ENCODE assay signal across 31 cellular contexts in the genomic region with DNA sequence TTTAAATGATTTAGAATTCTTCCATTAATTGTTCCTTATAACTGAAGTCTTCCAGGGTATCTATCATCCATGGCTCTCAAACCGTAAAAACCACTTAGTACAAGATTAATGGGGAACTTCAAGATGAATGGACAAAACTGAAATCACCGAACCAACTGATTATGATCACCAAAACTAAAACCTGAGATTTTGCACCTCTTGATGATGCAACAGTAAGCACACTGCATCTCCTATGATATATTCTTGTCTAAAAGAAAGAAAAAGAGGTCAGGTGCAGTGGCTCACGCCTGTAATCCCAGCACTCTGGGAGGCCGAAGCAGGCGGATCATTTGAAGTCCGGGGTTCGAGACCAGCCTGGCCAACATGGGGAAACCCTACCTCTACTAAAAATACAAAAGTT. TPM values are rescaled to one million over a fixed set of nuclear protein-coding genes. Genes with fewer than 3 reads are reported as not detected.
DNase-seq lines count a peak whose midpoint lies in the region; ATAC-seq and TF ChIP-seq lines count a peak whose summit lies in the region.
"Had no signal": no experiment of that assay in that cellular context is flagged by ENCODE, and none has a peak within 500 bp of the region (broad histone marks: within the 10 kb centered on the region; RNA-seq: fewer than 3 reads in every experiment).

No MANE protein-coding gene starts in this region.

- H3K4me1 Mint-ChIP-seq in activated naive CD4-positive, alpha-beta T cell treated with anti-CD3 and anti-CD28 coated beads, Interleukin-2, amount 10 ng/mL, durations not matched to agents 7 days and 5 days: peaks cover 28% of the 10 kb centered on the region
- peaks cover 33% of the 10 kb centered on the region for H3K4me1 Mint-ChIP-seq in activated naive CD8-positive, alpha-beta T cell treated with anti-CD3 and anti-CD28 coated beads, Interleukin-2, amount 50 U/mL, for 24 hours
- peaks cover 22% of the 10 kb centered on the region for H3K4me1 Mint-ChIP-seq in CD14-positive monocyte

- no peak overlapping the region for H3K18ac ChIP-seq in IMR-90 (ENCODE audit: low read depth, low read length)

- no peak for TF ChIP-seq RAD21 in IMR-90 (IDR thresholded peaks at IDR 0.05; ENCODE audit: low read length)

- WGBS in IMR-90 (ENCODE audit: extremely low coverage in 2 of 2, insufficient read length in 1 of 2), 2 experiments: no CpG with 5 or more reads among the region's 7 CpGs

- intact Hi-C loops in IMR-90 (cut with micrococcal nuclease) (no loop called here), gastrocnemius medialis (cut with DNase I; ENCODE audit: low total_unique reads) (no loop called here), CD14-positive monocyte (cut with micrococcal nuclease) (no loop called here)

- H4K91ac ChIP-seq in IMR-90 (ENCODE audit: insufficient read depth, low read depth, low read length): no peak overlapping the region

- no peak overlapping the region for H3K9ac ChIP-seq in IMR-90 (ENCODE audit: low read depth, low read length)
- H3K9ac ChIP-seq: GM23248, neural progenitor cell, parathyroid adenoma had no signal

- H3K9me1 ChIP-seq in IMR-90 (ENCODE audit: insufficient read depth, low read length): 0 out of 2 replicates have a peak, but pooled peaks cover 4% of the 10 kb centered on the region

- peak overlapping the region; percentile 10 for H3K27ac Mint-ChIP-seq in activated naive CD4-positive, alpha-beta T cell treated with anti-CD3 and anti-CD28 coated beads, Interleukin-2, amount 10 ng/mL, durations not matched to agents 7 days and 5 days
- H3K27ac Mint-ChIP-seq in activated naive CD8-positive, alpha-beta T cell treated with anti-CD3 and anti-CD28 coated beads, Interleukin-2, amount 50 U/mL, for 24 hours: peak overlapping the region; percentile 35
- peak overlapping the region in 1 of 7 donors; percentile 81 for H3K27ac Mint-ChIP-seq in CD14-positive monocyte
- H3K27ac Mint-ChIP-seq: activated naive CD4-positive, alpha-beta T cell treated with anti-CD3 and anti-CD28 coated beads, Interleukin-2, amount 50 U/mL, for 24 hours; activated T-helper 1 cell treated with anti-CD3 and anti-CD28 coated beads, Interleukin-12 subunit alpha, Interleukin-12 subunit beta, Interleukin-2, Interleukin-4 antibody, amounts not matched to agents 30 ng/mL and 10 ng/mL and 1 ng/mL, durations not matched to agents 14 hours and 24 hours and 36 hours; neural progenitor cell had no signal

- H3K23ac ChIP-seq in IMR-90 (ENCODE audit: low read depth, low read length): no peak overlapping the region

- no peak overlapping the region for H2AK5ac ChIP-seq in IMR-90 (ENCODE audit: low read depth, low read length)

- H3K4me1 ChIP-seq in IMR-90 (ENCODE audit: control insufficient read depth, insufficient read depth, low read length): peaks cover 2% of the 10 kb centered on the region
- peaks cover 22 to 29% of the 10 kb centered on the region in 2 donors for H3K4me1 ChIP-seq in gastrocnemius medialis

- H3K79me1 ChIP-seq in IMR-90 (ENCODE audit: low read depth in 1 of 2, low read length in 2 of 2): peaks cover 11 to 37% of the 10 kb centered on the region in 2 experiments

- H3K4ac ChIP-seq in IMR-90 (ENCODE audit: low read depth, low read length): no peak overlapping the region

- H3K27ac ChIP-seq in IMR-90 (ENCODE audit: insufficient read depth, low read length) (no peak overlapping the region), gastrocnemius medialis (peak overlapping the region; percentile 2 to 29 (median 18))
- H3K27ac ChIP-seq: ascending aorta, GM23248, hepatocyte, neural progenitor cell, parathyroid adenoma, stomach, thyroid gland, vagina had no signal

- in situ Hi-C loops in IMR-90 (cut with MboI; ENCODE audit: low sequenced_read_pairs) (no loop called here), gastrocnemius medialis (cut with MboI; ENCODE audit: low sequenced_read_pairs in 4 of 4) (no loop called here)

- no peak overlapping the region for H2BK5ac ChIP-seq in IMR-90 (ENCODE audit: low read depth, low read length, poor library complexity, severe bottlenecking)

- H3K27me3 ChIP-seq in IMR-90 (ENCODE audit: control insufficient read depth, insufficient read depth, low read length): no peaks in the 10 kb centered on the region
- H3K27me3 ChIP-seq in gastrocnemius medialis: no peaks in the 10 kb centered on the region
- H3K27me3 ChIP-seq: ascending aorta, BE2C, hepatocyte, neural progenitor cell, stomach, thyroid gland, vagina had no signal

- ATAC-seq in IMR-90 (ENCODE audit: low read depth) (no peak), gastrocnemius medialis (no peak), HG03469 (IDR thresholded peaks at IDR 0.05; ENCODE audit: unreplicated experiment) (no peak)
- ATAC-seq in activated naive CD8-positive, alpha-beta T cell treated with anti-CD3 and anti-CD28 coated beads, Interleukin-2, amount 50 U/mL, for 24 hours: no peak
- ATAC-seq: activated CD8-positive, alpha-beta memory T cell treated with anti-CD3 and anti-CD28 coated beads, Interleukin-2, amount 10 ng/mL, durations not matched to agents 7 days and 5 days; Panc1 had no signal

- H4K5ac ChIP-seq in IMR-90 (ENCODE audit: low read depth, low read length): no peak overlapping the region

- POLR2A ChIA-PET in IMR-90 (lab: Charles Lee; ENCODE audit: unreplicated experiment): no interaction called here

- no TSS peak for BruUV-seq in IMR-90 (replicated peaks; lab: Mats Ljungman, UMichigan)

- TF ChIP-seq POLR2A in IMR-90 (IDR thresholded peaks at IDR 0.05; ENCODE audit: low read depth, low read length) (no peak), gastrocnemius medialis (IDR thresholded peaks at IDR 0.05) (no peak)

- H2AK9ac ChIP-seq in IMR-90 (replicated peaks; ENCODE audit: low read depth, low read length, poor library complexity): no peak overlapping the region

- H4K8ac ChIP-seq in IMR-90 (ENCODE audit: low read depth in 2 of 2, low read length in 2 of 2): no peak overlapping the region

- peaks cover 3% of the 10 kb centered on the region; the same call in 1 of the 2 replicates for H4K20me1 ChIP-seq in IMR-90 (ENCODE audit: insufficient read depth, low read length)

- H3K4me3 ChIP-seq in IMR-90 (ENCODE audit: insufficient read depth, low read depth, low read length) (no peak overlapping the region), gastrocnemius medialis (no peak overlapping the region)
- H3K4me3 ChIP-seq: ascending aorta, GM23248, hepatocyte, lung, neural progenitor cell, stomach, thyroid gland, vagina had no signal

- H3K9me3 ChIP-seq in IMR-90 (ENCODE audit: control insufficient read depth, insufficient read depth, low read length) (no peaks in the 10 kb centered on the region), gastrocnemius medialis (no peaks in the 10 kb centered on the region)
- H3K9me3 ChIP-seq: ascending aorta, BE2C, stomach, thyroid gland, vagina had no signal

- CTCF ChIA-PET in activated naive CD4-positive, alpha-beta T cell treated with anti-CD3 and anti-CD28 coated beads, Interleukin-2, amount 10 ng/mL, durations not matched to agents 7 days and 5 days (lab: Charles Lee): interaction anchor here (0.6 to 0.8 kb wide), 2 partner anchors 12 to 76 kb away, joined by 3 to 4 read pairs; no protein-coding TSS in a partner anchor
- CTCF ChIA-PET in IMR-90 (lab: Yijun Ruan, JAX): no interaction called here

- H3K36me3 ChIP-seq in IMR-90 (ENCODE audit: control insufficient read depth, insufficient read depth, low read length) (peaks cover 21% of the 10 kb centered on the region), gastrocnemius medialis (peaks cover 7 to 44% of the 10 kb centered on the region in 2 donors)

- no peak overlapping the region for H3K14ac ChIP-seq in IMR-90 (replicated peaks; ENCODE audit: low read depth, low read length)

- no peak overlapping the region for H2BK20ac ChIP-seq in IMR-90 (ENCODE audit: low read depth, low read length)

- no peak overlapping the region for H3K4me3 Mint-ChIP-seq in activated naive CD4-positive, alpha-beta T cell treated with anti-CD3 and anti-CD28 coated beads, Interleukin-2, amount 10 ng/mL, durations not matched to agents 7 days and 5 days
- no peak overlapping the region for H3K4me3 Mint-ChIP-seq in activated naive CD8-positive, alpha-beta T cell treated with anti-CD3 and anti-CD28 coated beads, Interleukin-2, amount 50 U/mL, for 24 hours
- no peak overlapping the region for H3K4me3 Mint-ChIP-seq in CD14-positive monocyte
- H3K4me3 Mint-ChIP-seq: activated CD8-positive, alpha-beta memory T cell treated with anti-CD3 and anti-CD28 coated beads, Interleukin-2, amount 10 ng/mL, durations not matched to agents 7 days and 5 days; activated naive CD4-positive, alpha-beta T cell treated with anti-CD3 and anti-CD28 coated beads, Interleukin-2, amount 50 U/mL, for 24 hours; activated T-helper 1 cell treated with anti-CD3 and anti-CD28 coated beads, Interleukin-12 subunit alpha, Interleukin-12 subunit beta, Interleukin-2, Interleukin-4 antibody, amounts not matched to agents 30 ng/mL and 10 ng/mL and 1 ng/mL, durations not matched to agents 14 hours and 24 hours and 36 hours; neural progenitor cell had no signal

- DNase-seq in activated naive CD4-positive, alpha-beta T cell treated with anti-CD3 and anti-CD28 coated beads, Interleukin-2, amount 10 ng/mL, durations not matched to agents 7 days and 5 days: no peak
- no peak for DNase-seq in activated naive CD4-positive, alpha-beta T cell treated with Interleukin-2 at 50 U/mL for 16 hours
- DNase-seq in IMR-90: no peak
- DNase-seq in activated naive CD8-positive, alpha-beta T cell treated with anti-CD3 and anti-CD28 coated beads, Interleukin-2, amount 50 U/mL, for 24 hours: no peak
- no peak for DNase-seq in gastrocnemius medialis
- no peak for DNase-seq in amygdala (lab: John Stamatoyannopoulos, UW)
- DNase-seq in CD14-positive monocyte (ENCODE audit: low spot score): no peak
- DNase-seq: ACHN; activated CD8-positive, alpha-beta memory T cell treated with anti-CD3 and anti-CD28 coated beads, Interleukin-2, amount 10 ng/mL, durations not matched to agents 7 days and 5 days; BE2C; DMS79 treated with DMSO at 0.1 percent for 48 hours; GDM1; GM23248; NCI-H1436 treated with DMSO at 0.1 percent for 48 hours; NCI-H2081 treated with DMSO at 0.1 percent for 48 hours; NCI-H226; SHP77; small intestine; stomach; thyroid gland had no signal

- no peak overlapping the region for H2BK15ac ChIP-seq in IMR-90 (ENCODE audit: low read depth, low read length)

- H3K4me2 ChIP-seq in IMR-90 (ENCODE audit: low read depth, low read length): no peak overlapping the region
- H3K4me2 ChIP-seq: hepatocyte, neural progenitor cell had no signal

- no peak overlapping the region for H2AFZ ChIP-seq in IMR-90 (replicated peaks; ENCODE audit: low read length, poor library complexity)
- H2AFZ ChIP-seq: GM23248, hepatocyte, neural progenitor cell, parathyroid adenoma had no signal

- TF ChIP-seq CTCF in IMR-90 (conservative IDR thresholded peaks at IDR 0.05; ENCODE audit: low read depth, low read length): no peak
- TF ChIP-seq CTCF in gastrocnemius medialis (IDR thresholded peaks at IDR 0.05 in 4 of 5, conservative IDR thresholded peaks at IDR 0.05 in 1 of 5): no peak
- TF ChIP-seq CTCF in CD14-positive monocyte (IDR thresholded peaks at IDR 0.05): no peak

- H3K36me3 Mint-ChIP-seq in activated naive CD4-positive, alpha-beta T cell treated with anti-CD3 and anti-CD28 coated beads, Interleukin-2, amount 10 ng/mL, durations not matched to agents 7 days and 5 days: peaks cover 32% of the 10 kb centered on the region
- peaks cover 36% of the 10 kb centered on the region for H3K36me3 Mint-ChIP-seq in activated naive CD8-positive, alpha-beta T cell treated with anti-CD3 and anti-CD28 coated beads, Interleukin-2, amount 50 U/mL, for 24 hours (ENCODE audit: low read depth)
- peaks cover 30 to 44% of the 10 kb centered on the region in 2 donors for H3K36me3 Mint-ChIP-seq in CD14-positive monocyte

- H2BK120ac ChIP-seq in IMR-90 (ENCODE audit: low read depth, low read length): no peak overlapping the region

- H3K56ac ChIP-seq in IMR-90 (ENCODE audit: extremely low read depth, insufficient read depth, low read length): no peak overlapping the region

- dilution Hi-C loops in IMR-90 (cut with HindIII; ENCODE audit: low sequenced_read_pairs, unreplicated experiment): no loop called here

- H3K27me3 Mint-ChIP-seq in activated naive CD4-positive, alpha-beta T cell treated with anti-CD3 and anti-CD28 coated beads, Interleukin-2, amount 10 ng/mL, durations not matched to agents 7 days and 5 days: peaks cover 4% of the 10 kb centered on the region
- H3K27me3 Mint-ChIP-seq in activated naive CD8-positive, alpha-beta T cell treated with anti-CD3 and anti-CD28 coated beads, Interleukin-2, amount 50 U/mL, for 24 hours: peaks cover 2% of the 10 kb centered on the region
- H3K27me3 Mint-ChIP-seq in CD14-positive monocyte (ENCODE audit: low read depth in 3 of 3): peaks cover 0 to 2% (median 0%) of the 10 kb centered on the region in 3 donors
- H3K27me3 Mint-ChIP-seq: activated CD8-positive, alpha-beta memory T cell treated with anti-CD3 and anti-CD28 coated beads, Interleukin-2, amount 10 ng/mL, durations not matched to agents 7 days and 5 days; activated naive CD4-positive, alpha-beta T cell treated with anti-CD3 and anti-CD28 coated beads, Interleukin-2, amount 50 U/mL, for 24 hours; IgD-negative memory B cell had no signal

- no peaks in the 10 kb centered on the region for H3K9me3 Mint-ChIP-seq in activated naive CD4-positive, alpha-beta T cell treated with anti-CD3 and anti-CD28 coated beads, Interleukin-2, amount 10 ng/mL, durations not matched to agents 7 days and 5 days
- no peaks in the 10 kb centered on the region for H3K9me3 Mint-ChIP-seq in activated naive CD8-positive, alpha-beta T cell treated with anti-CD3 and anti-CD28 coated beads, Interleukin-2, amount 50 U/mL, for 24 hours
- H3K9me3 Mint-ChIP-seq in CD14-positive monocyte: no peaks in the 10 kb centered on the region
- H3K9me3 Mint-ChIP-seq: activated naive CD4-positive, alpha-beta T cell treated with anti-CD3 and anti-CD28 coated beads, Interleukin-2, amount 50 U/mL, for 24 hours; activated T-helper 1 cell treated with anti-CD3 and anti-CD28 coated beads, Interleukin-12 subunit alpha, Interleukin-12 subunit beta, Interleukin-2, Interleukin-4 antibody, amounts not matched to agents 30 ng/mL and 10 ng/mL and 1 ng/mL, durations not matched to agents 14 hours and 24 hours and 36 hours; IgD-negative memory B cell; neural progenitor cell had no signal

RNA-seq across cellular contexts. Expression of gene ISY1, which starts 3.6 kb away (rescaled TPM):
- total RNA-seq in IMR-90 (2012; rRNA removed) (28.5 and 39.7 TPM in 2 replicates), gastrocnemius medialis (10 to 100 TPM; 19.6 to 34.9 (median 22.3) TPM)
- polyA plus RNA-seq in IMR-90 (2012; rRNA removed) (29.6 and 31.5 TPM in 2 replicates), CD14-positive monocyte (10 to 100 TPM; 67.9 to 70.7 TPM)
- polyA plus RNA-seq in IMR-90 (2012; cell fraction: cytosol; rRNA removed): 24.3 and 57.5 TPM in 2 replicates
- 7.6 and 7.8 TPM in 2 replicates for polyA plus RNA-seq in IMR-90 (2012; cell fraction: nucleus; rRNA removed; ENCODE audit: low replicate concordance)

RNA-seq across cellular contexts. Expression of gene CNBP, which starts 19.2 kb away (rescaled TPM):
- 223 and 266 TPM in 2 replicates for total RNA-seq in IMR-90 (2012; rRNA removed)
- polyA plus RNA-seq in IMR-90 (2012; rRNA removed): 186 and 217 TPM in 2 replicates
- polyA plus RNA-seq in IMR-90 (2012; cell fraction: cytosol; rRNA removed): 130 and 232 TPM in 2 replicates
- 35.9 and 97.3 TPM in 2 replicates for polyA plus RNA-seq in IMR-90 (2012; cell fraction: nucleus; rRNA removed; ENCODE audit: low replicate concordance)
- total RNA-seq in gastrocnemius medialis: 1,000 to 10,000 TPM in 2 of 4 donors, 100 to 1,000 TPM in 2; 784 to 1,263 (median 979) TPM
- polyA plus RNA-seq in CD14-positive monocyte: 100 to 1,000 TPM; 845 to 946 TPM

RNA-seq across cellular contexts. Expression of gene RAB43, which starts 42.9 kb away (rescaled TPM):
- total RNA-seq in IMR-90 (2012; rRNA removed): 9.2 and 9.9 TPM in 2 replicates
- 14.0 and 15.7 TPM in 2 replicates for polyA plus RNA-seq in IMR-90 (2012; rRNA removed)
- polyA plus RNA-seq in IMR-90 (2012; cell fraction: cytosol; rRNA removed): 6.9 and 17.3 TPM in 2 replicates
- 14.8 and 26.5 TPM in 2 replicates for polyA plus RNA-seq in IMR-90 (2012; cell fraction: nucleus; rRNA removed; ENCODE audit: low replicate concordance)
- total RNA-seq in gastrocnemius medialis: 1 to 10 TPM; 1.1 to 3.9 (median 2.5) TPM
- polyA plus RNA-seq in CD14-positive monocyte: 1 to 10 TPM; 7.1 to 8.5 TPM
